In genomic region chr5:137843676-137844284, GRCh38 we compare ENCODE assay signal across 24 cellular contexts. TPM values are rescaled to one million over a fixed set of nuclear protein-coding genes. Genes with fewer than 3 reads are reported as not detected.
DNase-seq lines count a peak whose midpoint lies in the region; TF ChIP-seq lines count a peak whose summit lies in the region.
"Had no signal": no experiment of that assay in that cellular context is flagged by ENCODE, and none has a peak within 500 bp of the region (broad histone marks: within the 10 kb centered on the region; RNA-seq: fewer than 3 reads in every experiment).

No MANE protein-coding gene starts in this region.

- no peak for TF ChIP-seq POLR2A in Peyer's patch (IDR thresholded peaks at IDR 0.05)

- H3K4me1 ChIP-seq in Peyer's patch, result no peaks in the 10 kb centered on the region
- H3K4me1 ChIP-seq: BLaER1 had no signal

- H3K36me3 ChIP-seq in Peyer's patch, result no peaks in the 10 kb centered on the region
- H3K36me3 ChIP-seq: BLaER1 had no signal

- H3K27ac ChIP-seq in temporal lobe (ENCODE audit: low read depth, low read length) (peak overlapping the region; percentile 7), Peyer's patch (no peak overlapping the region)
- H3K27ac ChIP-seq: BLaER1, HL-60, KMS-11 had no signal

- H3K9me3 ChIP-seq in Peyer's patch, result no peaks in the 10 kb centered on the region
- H3K9me3 ChIP-seq: BLaER1, SK-N-SH had no signal

- no peak overlapping the region for H3K4me3 ChIP-seq in Peyer's patch
- H3K4me3 ChIP-seq: BLaER1, GM12878 had no signal

- no peak for TF ChIP-seq CTCF in Peyer's patch (IDR thresholded peaks at IDR 0.05)

- DNase-seq in NCI-H2171 treated with DMSO at 0.1 percent for 48 hours (lab: John Stamatoyannopoulos, UW), result peak; percentile 17
- no peak for DNase-seq in NCI-H2171 (lab: John Stamatoyannopoulos, UW)
- DNase-seq in NCI-H524 treated with DMSO at 0.1 percent for 48 hours (lab: John Stamatoyannopoulos, UW), result peak; percentile 81
- DNase-seq in left kidney (ENCODE audit: low read depth, low spot score), result peak; percentile 26
- no peak for DNase-seq in Peyer's patch
- DNase-seq in cerebellar nuclear complex (lab: John Stamatoyannopoulos, UW), result no peak
- DNase-seq: CD4-positive, CD25-positive, alpha-beta regulatory T cell; HCEC 1CT; NCI-H1048; NCI-H1417; NCI-H1694; NCI-H2029 treated with DMSO at 0.1 percent for 48 hours; NCI-H526; SIG-M5; SK-N-SH; SW 1271 had no signal

- no peaks in the 10 kb centered on the region for H3K27me3 ChIP-seq in Peyer's patch
- H3K27me3 ChIP-seq: BLaER1 had no signal

RNA-seq across cellular contexts. Expression of gene MYOT, which starts 23.9 kb away (rescaled TPM):
- total RNA-seq in temporal lobe, result not detected
- 1 to 10 TPM; 1.1 to 5.7 (median 4.2) TPM for total RNA-seq in Peyer's patch
- total RNA-seq: A172; CD4-positive, CD25-positive, alpha-beta regulatory T cell; GM12878; H1; OCI-LY7 had no signal

RNA-seq across cellular contexts. Expression of gene PKD2L2, which starts 45.5 kb away (rescaled TPM):
- total RNA-seq in temporal lobe (under 0.01 TPM), Peyer's patch (not detected)
- total RNA-seq: A172; CD4-positive, CD25-positive, alpha-beta regulatory T cell; H1; OCI-LY7 had no signal

Comparison
In these comparisons a context has a peak if more than half of its experiments do, and no peak if none do; other contexts are left out.
1. DNase-seq: peak in NCI-H2171 treated with DMSO at 0.1 percent for 48 hours (single experiment), NCI-H524 treated with DMSO at 0.1 percent for 48 hours (single experiment) and left kidney (single experiment); none in NCI-H2171 (single experiment), Peyer's patch (0 of 3) and cerebellar nuclear complex (0 of 2).